In genomic region chr2:193816008-193816407, GRCh38 we compare ENCODE assay signal across 33 cellular contexts.
"Had no signal": no experiment of that assay in that cellular context is flagged by ENCODE, and none has a peak within 500 bp of the region (broad histone marks: within the 10 kb centered on the region; RNA-seq: fewer than 3 reads in every experiment).

No MANE protein-coding gene starts in this region.

- H3K27me3 ChIP-seq: adrenal gland, ascending aorta, body of pancreas, brain microvascular endothelial cell, breast epithelium, cardiac muscle cell had no signal

- ATAC-seq: activated naive CD4-positive, alpha-beta T cell treated with anti-CD3 and anti-CD28 coated beads, Interleukin-2, amount 50 U/mL, for 72 hours; activated naive CD8-positive, alpha-beta T cell treated with anti-CD3 and anti-CD28 coated beads, Interleukin-2, amount 50 U/mL, for 24 hours; activated T-cell treated with anti-CD3 and anti-CD28 coated beads, Interleukin-2, amount 50 U/mL, for 4 hours; activated T-cell treated with anti-CD3 and anti-CD28 coated beads, Interleukin-2, amount 50 U/mL, for 72 hours; activated T-helper 17 cell treated with anti-CD3 and anti-CD28 coated beads, Interleukin-2, amount 50 U/mL, for 72 hours; body of pancreas had no signal

- H3K36me3 ChIP-seq: adrenal gland, ascending aorta, brain microvascular endothelial cell, breast epithelium, cardiac muscle cell had no signal

- H3K9me3 ChIP-seq: adrenal gland, ascending aorta, body of pancreas had no signal

- H3K4me3 ChIP-seq: adrenal gland, ascending aorta, body of pancreas, breast epithelium, cardiac muscle cell had no signal

- H3K27ac ChIP-seq: adrenal gland, ascending aorta, body of pancreas, brain microvascular endothelial cell, breast epithelium, cardiac muscle cell had no signal

- H3K4me1 ChIP-seq: adrenal gland, ascending aorta, body of pancreas, breast epithelium had no signal

- DNase-seq: activated effector memory CD4-positive, alpha-beta T cell treated with anti-CD3 and anti-CD28 coated beads, Interleukin-2, amount 50 U/mL, for 16 hours; activated effector memory CD4-positive, alpha-beta T cell treated with Interleukin-2 at 50 U/mL for 16 hours; activated gamma-delta T cell; activated gamma-delta T cell treated with Interleukin-2 at 50 U/mL for 16 hours; activated naive CD4-positive, alpha-beta T cell; activated naive CD4-positive, alpha-beta T cell treated with anti-CD3 and anti-CD28 coated beads for 36 hours; activated naive CD4-positive, alpha-beta T cell treated with anti-CD3 and anti-CD28 coated beads, Interleukin-2, amount 10 ng/mL, durations not matched to agents 7 days and 5 days; activated naive CD4-positive, alpha-beta T cell treated with anti-CD3 and anti-CD28 coated beads, Interleukin-2, amount 50 U/mL, for 16 hours; activated naive CD4-positive, alpha-beta T cell treated with Interleukin-2 at 50 U/mL for 16 hours; activated naive CD8-positive, alpha-beta T cell treated with anti-CD3 and anti-CD28 coated beads for 36 hours; activated naive CD8-positive, alpha-beta T cell treated with anti-CD3 and anti-CD28 coated beads, Interleukin-2, amount 10 ng/mL, durations not matched to agents 7 days and 5 days; activated naive CD8-positive, alpha-beta T cell treated with anti-CD3 and anti-CD28 coated beads, Interleukin-2, amount 50 U/mL, for 24 hours; activated T-cell treated with anti-CD3 and anti-CD28 coated beads, Interleukin-2, amount 50 U/mL, for 24 hours; activated T-cell treated with anti-CD3 and anti-CD28 coated beads, Interleukin-2, amount 50 U/mL, for 4 hours; activated T-cell treated with anti-CD3 and anti-CD28 coated beads, Interleukin-2, amount 50 U/mL, for 48 hours; activated T-cell treated with anti-CD3 and anti-CD28 coated beads, Interleukin-2, amount 50 U/mL, for 72 hours; adrenal gland; amniotic stem cell; amygdala; anterior cingulate cortex; aorta; body of pancreas; brain microvascular endothelial cell; caudate nucleus; central memory CD4-positive, alpha-beta T cell; cerebellar nuclear complex had no signal

- FAIRE-seq: astrocyte, bronchial epithelial cell had no signal
